30 cellular contexts compared by ENCODE assay signal in genomic region chr2:238921681-238922319, GRCh38.
"Had no signal": no experiment of that assay in that cellular context is flagged by ENCODE, and none has a peak within 500 bp of the region (broad histone marks: within the 10 kb centered on the region; RNA-seq: fewer than 3 reads in every experiment).

No MANE protein-coding gene starts in this region.

- H3K4me1 ChIP-seq: esophagus squamous epithelium, lower lobe of right lung, pancreas, psoas muscle, uterus had no signal

- DNase-seq: activated CD4-positive, alpha-beta T cell treated with anti-CD3 and anti-CD28 coated beads for 36 hours; activated CD4-positive, alpha-beta T cell treated with anti-CD3 and anti-CD28 coated beads, Interleukin-2, amount 50 U/mL, for 4 hours; activated CD4-positive, CD25-positive, alpha-beta regulatory T cell; activated naive CD4-positive, alpha-beta T cell treated with anti-CD3 and anti-CD28 coated beads, Interleukin-2, amount 50 U/mL, for 16 hours; activated T-cell treated with anti-CD3 and anti-CD28 coated beads for 4 hours; activated T-cell treated with anti-CD3 and anti-CD28 coated beads, Interleukin-2, amount 50 U/mL, for 72 hours; amniotic stem cell; brain microvascular endothelial cell; caudate nucleus; dermis blood vessel endothelial cell; effector CD4-positive, alpha-beta T cell; esophagus squamous epithelium; foreskin melanocyte; left colon; lower lobe of right lung; mesendoderm; mucosa of descending colon; pancreas; psoas muscle; stimulated activated CD4-positive, alpha-beta T cell treated with anti-CD3 and anti-CD28 coated beads, Interleukin-4, amount 100 ng/mL, for 1 hour; stimulated activated naive CD8-positive, alpha-beta T cell treated with anti-CD3 and anti-CD28 coated beads, Interleukin-15, Interleukin-2, amounts not matched to agents 100 U/mL and 50 U/mL, for 24 hours; T-helper 1 cell; trophoblast cell had no signal

- FAIRE-seq: astrocyte, islet of Langerhans, pancreas had no signal

- H3K27ac ChIP-seq: brain microvascular endothelial cell, epithelial cell of prostate, esophagus squamous epithelium, lower lobe of right lung, neutrophil, pancreas, psoas muscle, thoracic aorta, uterus had no signal

- H3K4me3 ChIP-seq: esophagus squamous epithelium, lower lobe of right lung, mucosa of descending colon, pancreas, psoas muscle, thoracic aorta, uterus had no signal

- H3K27me3 ChIP-seq: brain microvascular endothelial cell, pancreas, uterus had no signal

- ATAC-seq: activated CD4-positive, alpha-beta T cell treated with anti-CD3 and anti-CD28 coated beads for 36 hours; activated T-cell treated with anti-CD3 and anti-CD28 coated beads, Interleukin-2, amount 50 U/mL, for 72 hours; left colon; lower lobe of right lung; mucosa of descending colon; natural killer cell treated with Interleukin-12 subunit alpha and Interleukin-12 subunit beta and Interleukin-15 and Interleukin-18, amount 100 ng/mL, for 72 hours; pancreas; psoas muscle; stimulated activated naive CD8-positive, alpha-beta T cell treated with anti-CD3 and anti-CD28 coated beads, Interleukin-15, Interleukin-2, amounts not matched to agents 100 U/mL and 50 U/mL, for 24 hours had no signal

- H3K36me3 ChIP-seq: brain microvascular endothelial cell, esophagus squamous epithelium, lower lobe of right lung, neutrophil, pancreas, thoracic aorta, uterus had no signal

- H3K9me3 ChIP-seq: esophagus squamous epithelium, lower lobe of right lung, mucosa of descending colon, neutrophil, pancreas, psoas muscle, thoracic aorta, uterus had no signal
